8 cellular contexts compared by ENCODE assay signal in genomic region chr7:66099551-66100407, GRCh38. TPM values are rescaled to one million over a fixed set of nuclear protein-coding genes. Genes with fewer than 3 reads are reported as not detected.
DNase-seq lines count a peak whose midpoint lies in the region; ATAC-seq and TF ChIP-seq lines count a peak whose summit lies in the region.

No MANE protein-coding gene starts in this region.

- ATAC-seq in DND-41 (ENCODE audit: insufficient read depth, low read depth) = peak; percentile 84
- peak; percentile 80 for ATAC-seq in GM21786 (IDR thresholded peaks at IDR 0.05; ENCODE audit: unreplicated experiment)

- H3K4me3 ChIP-seq in DND-41 (ENCODE audit: low read depth in 1 of 2, low read length in 2 of 2) = peak overlapping the region in 1 of 2 experiments; percentile 53; a peak in 2 of 4 replicates
- H3K4me3 ChIP-seq in right atrium auricular region = peak overlapping the region; percentile 23 to 47
- peak overlapping the region; percentile 65 for H3K4me3 ChIP-seq in rectal smooth muscle tissue (ENCODE audit: low read length)

- H3K4me1 ChIP-seq in DND-41 (ENCODE audit: insufficient read depth, low read length) (peaks cover 14% of the 10 kb centered on the region), right atrium auricular region (no peaks in the 10 kb centered on the region), rectal smooth muscle tissue (ENCODE audit: control insufficient read depth, insufficient read depth, low read length) (no peaks in the 10 kb centered on the region)

- H3K36me3 ChIP-seq in DND-41 (ENCODE audit: insufficient read depth, low read length) (no peaks in the 10 kb centered on the region), right atrium auricular region (no peaks in the 10 kb centered on the region), rectal smooth muscle tissue (ENCODE audit: control insufficient read depth, insufficient read depth, low read length) (no peaks in the 10 kb centered on the region)

- H3K9me3 ChIP-seq in DND-41 (ENCODE audit: insufficient read depth, low read length, severe bottlenecking) (no peaks in the 10 kb centered on the region), right atrium auricular region (no peaks in the 10 kb centered on the region)

- H3K79me2 ChIP-seq in DND-41 (ENCODE audit: insufficient read depth, low read length) = no peaks in the 10 kb centered on the region

- peak overlapping the region; percentile 80 for H3K4me2 ChIP-seq in DND-41 (ENCODE audit: insufficient read depth, low read length)

- TF ChIP-seq CTCF in DND-41 (IDR thresholded peaks at IDR 0.05; ENCODE audit: borderline replicate concordance, extremely low read depth, low read length, poor library complexity, severe bottlenecking) (no peak), right atrium auricular region (IDR thresholded peaks at IDR 0.05) (no peak), GM10266 (IDR thresholded peaks at IDR 0.05; ENCODE audit: control insufficient read depth, insufficient read depth, low read depth, missing control alignments) (no peak)

- H2AFZ ChIP-seq in DND-41 (ENCODE audit: low read depth, low read length) = peak overlapping the region; percentile 78

- no peaks in the 10 kb centered on the region for H4K20me1 ChIP-seq in DND-41 (ENCODE audit: insufficient read depth, low read length)

- H3K27ac ChIP-seq in DND-41 (ENCODE audit: low read length) (peak overlapping the region; percentile 59), angular gyrus (ENCODE audit: low read depth, low read length) (peak overlapping the region; percentile 79), right atrium auricular region (peak overlapping the region; percentile 66 to 85), rectal smooth muscle tissue (ENCODE audit: low read depth, low read length) (peak overlapping the region; percentile 60)

- DNase-seq in DND-41 (peak; percentile 63), LHCN-M2 (ENCODE audit: low read depth) (peak; percentile 81), SK-N-DZ (ENCODE audit: low spot score) (peak; percentile 87), right atrium auricular region (ENCODE audit: low spot score) (peak; percentile 76), GM10266 (ENCODE audit: extremely low spot score) (no peak)

- H3K9ac ChIP-seq in DND-41 (ENCODE audit: low read depth, low read length) (peak overlapping the region; percentile 40), rectal smooth muscle tissue (ENCODE audit: low read length) (peak overlapping the region; percentile 43)

- H3K27me3 ChIP-seq in DND-41 (ENCODE audit: insufficient read depth, low read length, poor library complexity) = no peaks in the 10 kb centered on the region
- H3K27me3 ChIP-seq in right atrium auricular region = no peaks in the 10 kb centered on the region
- no peaks in the 10 kb centered on the region for H3K27me3 ChIP-seq in rectal smooth muscle tissue (ENCODE audit: control insufficient read depth, insufficient read depth, low read length)

RNA-seq across cellular contexts. Expression of gene CRCP, which starts 14.9 kb away (rescaled TPM):
- total RNA-seq in LHCN-M2 (2014; rRNA removed) (33.7 and 37.9 TPM in 2 replicates), right atrium auricular region (10 to 100 TPM; 29.9 to 44.9 TPM)
- polyA plus RNA-seq in LHCN-M2 (2012) = 35.5 TPM
- polyA plus RNA-seq in SK-N-DZ (2014; cell fraction: cytosol; rRNA removed) = 44.9 and 50.9 TPM in 2 replicates
- polyA plus RNA-seq in SK-N-DZ (2014; cell fraction: nucleus; rRNA removed) = 14.9 and 17.1 TPM in 2 replicates

RNA-seq across cellular contexts. Expression of gene ASL, which starts 24.2 kb away (rescaled TPM):
- total RNA-seq in LHCN-M2 (2014; rRNA removed) (53.0 and 65.3 TPM in 2 replicates), right atrium auricular region (10 to 100 TPM in 1 of 2 donors, 1 to 10 TPM in 1; 9.2 to 13.0 TPM)
- 59.4 TPM for polyA plus RNA-seq in LHCN-M2 (2012)
- polyA plus RNA-seq in SK-N-DZ (2014; cell fraction: cytosol; rRNA removed) = 25.0 and 28.4 TPM in 2 replicates
- 52.6 and 62.9 TPM in 2 replicates for polyA plus RNA-seq in SK-N-DZ (2014; cell fraction: nucleus; rRNA removed)
